ENCODE assay signal across 8 cellular contexts in genomic region chr15:80072285-80072684, GRCh38. TPM values are rescaled to one million over a fixed set of nuclear protein-coding genes. Genes with fewer than 3 reads are reported as not detected.
DNase-seq lines count a peak whose midpoint lies in the region; ATAC-seq and TF ChIP-seq lines count a peak whose summit lies in the region.

No MANE protein-coding gene starts in this region.

- peak; percentile 18 for DNase-seq in stimulated activated CD4-positive, alpha-beta T cell treated with anti-CD3 and anti-CD28 coated beads, Interleukin-4, amount 100 ng/mL, for 24 hours
- DNase-seq in stimulated activated CD4-positive, alpha-beta T cell treated with anti-CD3 and anti-CD28 coated beads, Interleukin-4, amount 100 ng/mL, for 4 hours, result no peak
- peak; percentile 92 for DNase-seq in NCI-H1092 treated with DMSO at 0.1 percent for 48 hours (lab: John Stamatoyannopoulos, UW)
- peak; percentile 92 for DNase-seq in SK-MEL-5 (ENCODE audit: low read depth, low spot score)
- DNase-seq in lung (ENCODE audit: low spot score), result no peak
- DNase-seq in tibial nerve (ENCODE audit: low spot score in 2 of 2), result peak in 1 of 2 donors; percentile 27

- H3K4me1 ChIP-seq in ectodermal cell (ENCODE audit: control insufficient read depth, insufficient read depth, low read length) (no peaks in the 10 kb centered on the region), lung (ENCODE audit: control insufficient read depth in 2 of 2, insufficient read depth in 2 of 2, low read length in 2 of 2) (peaks cover 2 to 14% of the 10 kb centered on the region in 2 donors), tibial nerve (peaks cover 0 to 82% (median 34%) of the 10 kb centered on the region in 4 donors)

- H3K36me3 ChIP-seq in ectodermal cell (ENCODE audit: control insufficient read depth, insufficient read depth, low read length), result no peaks in the 10 kb centered on the region
- H3K36me3 ChIP-seq in lung (ENCODE audit: control insufficient read depth in 2 of 2, insufficient read depth in 2 of 2, low read length in 2 of 2), result no peaks in the 10 kb centered on the region
- no peaks in the 10 kb centered on the region for H3K36me3 ChIP-seq in tibial nerve

- H3K27ac ChIP-seq in ectodermal cell (ENCODE audit: insufficient read depth, low read depth, low read length, poor library complexity, severe bottlenecking) (no peak overlapping the region), lung (ENCODE audit: low read depth in 1 of 2, low read length in 1 of 2) (no peak overlapping the region), tibial nerve (peak overlapping the region in 3 of 4 donors; percentile 27 to 65 (median 41))

- WGBS in ectodermal cell, 2 experiments, result no CpG with 5 or more reads among the region's 1 CpG
- 0% methylated on average over 1 of the region's 1 CpG for WGBS in lung, 2 donors
- 0% methylated on average over 1 of the region's 1 CpG for WGBS in tibial nerve, 2 donors

- H3K9me3 ChIP-seq in ectodermal cell (ENCODE audit: control insufficient read depth, low read length), result no peaks in the 10 kb centered on the region
- no peaks in the 10 kb centered on the region for H3K9me3 ChIP-seq in lung (ENCODE audit: control insufficient read depth in 2 of 2, insufficient read depth in 1 of 2, low read length in 1 of 2)
- no peaks in the 10 kb centered on the region for H3K9me3 ChIP-seq in tibial nerve

- TF ChIP-seq CTCF in lung (IDR thresholded peaks at IDR 0.05; ENCODE audit: control extremely low read depth, extremely low read depth) (no peak), tibial nerve (IDR thresholded peaks at IDR 0.05) (no peak)

- H3K4me3 ChIP-seq in ectodermal cell (ENCODE audit: insufficient read depth, low read depth, low read length) (peak overlapping the region; percentile 50), lung (no peak overlapping the region), tibial nerve (peak overlapping the region in 2 of 4 donors; percentile 29 to 46)

- no peak for TF ChIP-seq POLR2A in tibial nerve (IDR thresholded peaks at IDR 0.05)

- in situ Hi-C loops in SK-MEL-5 (cut with HindIII; ENCODE audit: low pct_unique_long_range_greater_than_20kb, low sequenced_read_pairs), result no loop called here

- H3K27me3 ChIP-seq in ectodermal cell (ENCODE audit: control insufficient read depth, insufficient read depth, low read length, poor library complexity, severe bottlenecking) (no peaks in the 10 kb centered on the region), lung (ENCODE audit: control insufficient read depth, insufficient read depth) (no peaks in the 10 kb centered on the region), tibial nerve (no peaks in the 10 kb centered on the region)

- ATAC-seq in HG02759 (IDR thresholded peaks at IDR 0.05; ENCODE audit: unreplicated experiment) (peak; percentile 84), lung (ENCODE audit: insufficient read depth, low FRiP score) (peak; percentile 85)

- TF ChIP-seq EP300 in tibial nerve (IDR thresholded peaks at IDR 0.05), result peak in 1 of 2 donors; percentile 13

RNA-seq across cellular contexts. Expression of gene ZFAND6, which starts 12.8 kb away (rescaled TPM):
- 137 and 145 TPM in 2 replicates for total RNA-seq in SK-MEL-5 (2014; rRNA removed; shearing (Covaris generic))
- polyA plus RNA-seq in SK-MEL-5 (2015; cell fraction: cytosol; rRNA removed), result 113 and 117 TPM in 2 replicates
- polyA plus RNA-seq in SK-MEL-5 (2015; cell fraction: nucleus; rRNA removed), result 73.8 and 85.7 TPM in 2 replicates
- polyA plus RNA-seq in ectodermal cell (2013, experiment 1 of 4), result 119 TPM
- 117 TPM for polyA plus RNA-seq in ectodermal cell (2013, experiment 2 of 4)
- 109 TPM for polyA plus RNA-seq in ectodermal cell (2013, experiment 3 of 4)
- polyA plus RNA-seq in ectodermal cell (2013, experiment 4 of 4), result 137 TPM
- total RNA-seq in lung (100 to 1,000 TPM in 1 of 2 donors, 10 to 100 TPM in 1; 68.4 to 160 TPM), tibial nerve (100 to 1,000 TPM in 1 of 4 donors, 10 to 100 TPM in 3; 68.6 to 126 (median 88.2) TPM)
- 10 to 100 TPM; 49.6 to 94.4 TPM for polyA plus RNA-seq in lung

Comparison
In these comparisons a context has a peak if more than half of its experiments do, and no peak if none do; other contexts are left out.
1. DNase-seq: peak in stimulated activated CD4-positive, alpha-beta T cell treated with anti-CD3 and anti-CD28 coated beads, Interleukin-4, amount 100 ng/mL, for 24 hours (single experiment), NCI-H1092 treated with DMSO at 0.1 percent for 48 hours (single experiment) and SK-MEL-5 (single experiment); none in stimulated activated CD4-positive, alpha-beta T cell treated with anti-CD3 and anti-CD28 coated beads, Interleukin-4, amount 100 ng/mL, for 4 hours (0 of 2) and lung (single experiment).
2. H3K27ac ChIP-seq: peak in tibial nerve (3 of 4); none in ectodermal cell (single experiment) and lung (0 of 2).